7 cellular contexts compared by ENCODE assay signal in genomic region chr10:29292406-29292805, GRCh38. TPM values are rescaled to one million over a fixed set of nuclear protein-coding genes. Genes with fewer than 3 reads are reported as not detected.
"Had no signal": no experiment of that assay in that cellular context is flagged by ENCODE, and none has a peak within 500 bp of the region (broad histone marks: within the 10 kb centered on the region; RNA-seq: fewer than 3 reads in every experiment).

No MANE protein-coding gene starts in this region.

RNA-seq across cellular contexts. Expression of gene LYZL1, which starts 3.5 kb away (rescaled TPM):
- total RNA-seq: GM23248, GM23338, H1, H4, H7, H9, HFFc6 had no signal
